Comparison of ENCODE assay signal across 8 cellular contexts in the genomic region with DNA sequence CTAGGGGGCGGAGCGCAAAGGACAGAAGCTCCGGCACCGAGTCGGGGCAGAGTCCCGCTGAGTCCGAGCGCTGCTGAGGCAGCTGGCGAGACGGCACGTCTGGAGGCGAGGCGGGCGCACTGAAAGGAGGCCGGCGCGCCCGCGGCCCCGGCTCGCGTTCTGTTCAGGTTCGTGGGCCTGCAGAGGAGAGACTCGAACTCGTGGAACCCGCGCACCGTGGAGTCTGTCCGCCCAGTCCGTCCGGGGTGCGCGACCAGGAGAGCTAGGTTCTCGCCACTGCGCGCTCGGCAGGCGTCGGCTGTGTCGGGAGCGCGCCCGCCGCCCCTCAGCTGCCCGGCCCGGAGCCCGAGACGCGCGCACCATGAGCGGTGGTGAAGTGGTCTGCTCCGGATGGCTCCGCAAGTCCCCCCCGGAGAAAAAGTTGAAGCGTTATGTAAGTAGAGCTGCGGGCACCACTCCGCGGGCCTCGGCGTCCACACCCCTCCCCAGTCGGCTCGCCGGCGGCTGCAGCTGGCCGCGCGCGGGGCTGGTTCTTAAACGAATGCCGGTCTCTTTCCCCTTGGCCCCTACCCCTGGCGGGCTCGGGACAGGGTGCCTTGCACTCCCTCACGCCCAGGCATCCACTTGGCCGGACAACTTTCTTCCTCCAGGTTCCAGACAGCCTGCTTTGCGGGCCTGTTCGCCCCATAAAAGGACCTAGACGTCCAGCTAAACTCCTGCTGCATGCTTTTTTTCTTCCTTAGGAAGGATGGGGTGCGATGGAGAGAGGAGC. TPM values are rescaled to one million over a fixed set of nuclear protein-coding genes. Genes with fewer than 3 reads are reported as not detected.
DNase-seq lines count a peak whose midpoint lies in the region; ATAC-seq, FAIRE-seq and TF ChIP-seq lines count a peak whose summit lies in the region.

A gene (plus strand): TSS at position 49 of the 772 bp plus-strand sequence. CDS start 313 bp downstream, at position 362.

- no TSS peak for BruUV-seq in mammary epithelial cell (replicated peaks; lab: Mats Ljungman, UMichigan)

- H4K20me1 ChIP-seq in mammary epithelial cell (ENCODE audit: insufficient read depth, low read length), result no peaks in the 10 kb centered on the region

- H3K36me3 ChIP-seq in mammary epithelial cell (ENCODE audit: insufficient read depth, low read length) (no peaks in the 10 kb centered on the region), small intestine (ENCODE audit: control insufficient read depth in 2 of 2, insufficient read depth in 2 of 2, low read length in 2 of 2) (no peaks in the 10 kb centered on the region)

- peak within 1 kb of the TSS; percentile 83 to 95 (median 91) for H3K4me3 ChIP-seq in mammary epithelial cell (replicated peaks in 1 of 3; ENCODE audit: insufficient read depth in 1 of 3, low read depth in 2 of 3, low read length in 3 of 3)
- H3K4me3 ChIP-seq in small intestine (ENCODE audit: low read depth in 1 of 2, low read length in 2 of 2), result peak within 1 kb of the TSS; percentile 83 to 90

- DNase-seq in NCI-H1092 treated with DMSO at 0.1 percent for 48 hours (lab: John Stamatoyannopoulos, UW), result peak; percentile 26
- DNase-seq in NCI-H1092 (lab: John Stamatoyannopoulos, UW), result no peak
- peak; percentile 83 for DNase-seq in RPMI7951 (ENCODE audit: low read depth)
- peak; percentile 82 for DNase-seq in mammary epithelial cell
- DNase-seq in inferior parietal cortex (ENCODE audit: extremely low spot score), result peak; percentile 75
- DNase-seq in small intestine, result peak; percentile 82

- H3K9me3 ChIP-seq in mammary epithelial cell (replicated peaks; ENCODE audit: insufficient read depth, low read length) (no peaks in the 10 kb centered on the region), small intestine (ENCODE audit: control insufficient read depth, low read depth) (no peaks in the 10 kb centered on the region)

- H3K4me1 ChIP-seq in mammary epithelial cell (ENCODE audit: insufficient read depth, low read length), result peaks cover 11% of the 10 kb centered on the region
- H3K4me1 ChIP-seq in small intestine (ENCODE audit: control insufficient read depth in 2 of 2, insufficient read depth in 1 of 2, low read depth in 1 of 2, low read length in 1 of 2), result no peaks in the 10 kb centered on the region

- H3K27me3 ChIP-seq in mammary epithelial cell (ENCODE audit: insufficient read depth, low read length) (no peaks in the 10 kb centered on the region), small intestine (ENCODE audit: control insufficient read depth in 2 of 2, insufficient read depth in 2 of 2, low read length in 2 of 2) (no peaks in the 10 kb centered on the region)

- in situ Hi-C loops in mammary epithelial cell (cut with MboI; ENCODE audit: low sequenced_read_pairs in 2 of 2), result loop anchor here in 1 of 2 donors (25.0 kb wide), 1 partner anchor 125 kb away; no protein-coding TSS in a partner anchor

- peak in 1 of 2 donors; percentile 29 for TF ChIP-seq CTCF in mammary epithelial cell (conservative IDR thresholded peaks at IDR 0.05 in 1 of 2, IDR thresholded peaks at IDR 0.05 in 1 of 2; ENCODE audit: extremely low read depth in 1 of 2, insufficient read depth in 1 of 2, low read depth in 1 of 2, low read length in 2 of 2)

- peak within 1 kb of the TSS; percentile 99 for H3K4me2 ChIP-seq in mammary epithelial cell (ENCODE audit: insufficient read depth, low read depth, low read length)

- 3% methylated on average over 8 of the region's 78 CpGs for WGBS in mammary epithelial cell (ENCODE audit: low coverage, missing lambda C conversion rate)
- WGBS in small intestine, 3 donors, result 1% methylated on average over 70 to 78 of the region's 78 CpGs

- H3K79me2 ChIP-seq in mammary epithelial cell (ENCODE audit: insufficient read depth, low read length), result peaks cover 53% of the 10 kb centered on the region

- ATAC-seq in GM19463 (IDR thresholded peaks at IDR 0.05; ENCODE audit: unreplicated experiment) (peak; percentile 65), HG03469 (IDR thresholded peaks at IDR 0.05; ENCODE audit: unreplicated experiment) (peak; percentile 58)

- intact Hi-C loops in mammary epithelial cell (cut with micrococcal nuclease), result loop anchor here (1.0 to 5.0 kb wide), 7 partner anchors 9 to 150 kb away; no protein-coding TSS in a partner anchor

- no peak for FAIRE-seq in small intestine (lab: Jason Lieb, UNC)

- dilution Hi-C loops in mammary epithelial cell (cut with HindIII; ENCODE audit: low sequenced_read_pairs), result no loop called here

- CTCF ChIA-PET in mammary epithelial cell (lab: Charles Lee; ENCODE audit: low non-redundant PET), result interaction anchor here (0.6 to 0.7 kb wide), 5 partner anchors 40 to 352 kb away, joined by 3 to 12 read pairs (median 9); no protein-coding TSS in a partner anchor

- peak within 1 kb of the TSS; percentile 93 for H3K9ac ChIP-seq in mammary epithelial cell (ENCODE audit: insufficient read depth, low read length)

- H2AFZ ChIP-seq in mammary epithelial cell (ENCODE audit: low read depth, low read length), result peak within 1 kb of the TSS; percentile 100

- H3K27ac ChIP-seq in mammary epithelial cell (ENCODE audit: insufficient read depth, low read depth, low read length), result peak within 1 kb of the TSS; percentile 65
- H3K27ac ChIP-seq in small intestine (ENCODE audit: low read depth in 1 of 2, low read length in 1 of 2), result peak within 1 kb of the TSS; percentile 87 to 95

RNA-seq across cellular contexts. Expression of the gene that starts here (rescaled TPM):
- total RNA-seq in RPMI7951 (2014; rRNA removed; shearing (Covaris generic)), result 6.2 and 11.5 TPM in 2 replicates
- 10 to 100 TPM; 20.5 to 20.7 TPM for total RNA-seq in mammary epithelial cell
- 9.1 TPM for polyA plus RNA-seq in mammary epithelial cell
- 67.3 TPM for polyA minus RNA-seq in mammary epithelial cell
- polyA plus RNA-seq in small intestine, result 1 to 10 TPM; 3.5 to 7.2 (median 6.3) TPM
